22 cellular contexts compared by ENCODE assay signal in the genomic region with DNA sequence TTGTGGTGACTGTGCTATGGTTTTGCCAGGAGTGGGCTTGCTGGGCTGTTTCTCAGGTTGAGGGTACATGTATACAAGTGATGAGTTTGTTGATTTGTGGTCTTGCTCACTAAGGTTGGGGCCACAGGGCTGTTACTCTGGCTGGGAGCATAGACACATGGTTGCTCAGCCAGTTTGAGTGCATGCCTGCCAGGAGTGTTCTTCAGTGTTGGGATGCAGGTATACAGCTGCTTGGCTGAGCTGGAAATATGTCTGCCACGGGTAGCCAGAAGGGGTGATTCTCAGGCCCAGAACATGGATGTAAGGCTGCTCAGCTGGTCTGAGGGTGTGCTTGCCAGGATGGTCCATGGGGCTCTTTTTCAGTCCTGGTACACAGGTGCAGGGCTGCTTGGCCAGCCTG. TPM values are rescaled to one million over a fixed set of nuclear protein-coding genes. Genes with fewer than 3 reads are reported as not detected.
A peak's percentile ranks its signal among the peaks of the same experiment; 100 is the strongest.
DNase-seq lines count a peak whose midpoint lies in the region; ATAC-seq and TF ChIP-seq lines count a peak whose summit lies in the region.
"Had no signal": no experiment of that assay in that cellular context is flagged by ENCODE, and none has a peak within 500 bp of the region (broad histone marks: within the 10 kb centered on the region; RNA-seq: fewer than 3 reads in every experiment).

No MANE protein-coding gene starts in this region.

- H2AK5ac ChIP-seq in trophoblast cell (ENCODE audit: low read length): no peak overlapping the region

- H3K14ac ChIP-seq in trophoblast cell (ENCODE audit: low read length): no peak overlapping the region

- H2AFZ ChIP-seq in trophoblast cell (ENCODE audit: insufficient read depth, low read length, poor library complexity): no peak overlapping the region
- H2AFZ ChIP-seq: GM23338 had no signal

- no peaks in the 10 kb centered on the region for H3K79me2 ChIP-seq in trophoblast cell (ENCODE audit: control insufficient read depth, insufficient read depth, low read length, poor library complexity)

- H3K36me3 ChIP-seq in esophagus muscularis mucosa: no peaks in the 10 kb centered on the region
- H3K36me3 ChIP-seq in trophoblast cell (ENCODE audit: control insufficient read depth in 1 of 2, insufficient read depth in 2 of 2, low read length in 2 of 2): no peaks in the 10 kb centered on the region
- H3K36me3 ChIP-seq: BE2C; BLaER1 treated with 17β-estradiol and CSF1 and Interleukin-3, amounts not matched to agents 10 nM and 100 nM; HAP-1 had no signal

- H2BK12ac ChIP-seq in trophoblast cell (ENCODE audit: low read length): no peak overlapping the region

- H3K4me1 ChIP-seq in esophagus muscularis mucosa (peaks cover 10 to 13% (median 12%) of the 10 kb centered on the region in 4 donors), trophoblast cell (ENCODE audit: control insufficient read depth in 1 of 2, insufficient read depth in 2 of 2, low read length in 2 of 2) (peaks cover 2 to 7% of the 10 kb centered on the region in 2 experiments)
- H3K4me1 ChIP-seq: BE2C had no signal

- intact Hi-C loops in dendritic cell treated with granulocyte-macrophage colony-stimulating factor and Interleukin-4, amounts not matched to agents 40 ng/mL and 50 ng/mL, for 4 days (cut with micrococcal nuclease): no loop called here
- intact Hi-C loops in esophagus muscularis mucosa (cut with DNase I): no loop called here
- intact Hi-C loops in lower leg skin (cut with DNase I; ENCODE audit: low total_unique reads): no loop called here
- intact Hi-C loops in activated CD8-positive, alpha-beta T cell treated with anti-CD3 and anti-CD28 coated beads for 36 hours (cut with micrococcal nuclease): no loop called here

- CTCF ChIA-PET in activated CD8-positive, alpha-beta T cell treated with anti-CD3 and anti-CD28 coated beads for 36 hours (lab: Charles Lee): interaction anchor here (1.0 to 1.2 kb wide), 2 partner anchors 11 to 14 kb away, joined by 3 to 4 read pairs; no protein-coding TSS in a partner anchor

- no peak overlapping the region for H3K9ac ChIP-seq in trophoblast cell (ENCODE audit: low read length)
- H3K9ac ChIP-seq: BLaER1 treated with 17β-estradiol and CSF1 and Interleukin-3, amounts not matched to agents 10 nM and 100 nM had no signal

- no peak overlapping the region for H2BK120ac ChIP-seq in trophoblast cell (ENCODE audit: insufficient read depth, low read length, poor library complexity)

- peaks cover 31% of the 10 kb centered on the region for H3K9me3 Mint-ChIP-seq in dendritic cell treated with granulocyte-macrophage colony-stimulating factor and Interleukin-4, amounts not matched to agents 40 ng/mL and 50 ng/mL, for 4 days
- H3K9me3 Mint-ChIP-seq in activated CD8-positive, alpha-beta T cell treated with anti-CD3 and anti-CD28 coated beads for 36 hours: peaks cover 16% of the 10 kb centered on the region

- no peak overlapping the region for H3K4me2 ChIP-seq in trophoblast cell (ENCODE audit: low read length)
- H3K4me2 ChIP-seq: A549, GM23338 had no signal

- TF ChIP-seq POLR2A in esophagus muscularis mucosa (IDR thresholded peaks at IDR 0.05; ENCODE audit: low read depth): no peak
- TF ChIP-seq POLR2A in lower leg skin (IDR thresholded peaks at IDR 0.05): no peak

- peaks cover 1% of the 10 kb centered on the region for H3K79me1 ChIP-seq in trophoblast cell (ENCODE audit: low read length)

- H3K27me3 ChIP-seq in esophagus muscularis mucosa: no peaks in the 10 kb centered on the region
- H3K27me3 ChIP-seq in trophoblast cell (ENCODE audit: insufficient read depth, low read length): no peaks in the 10 kb centered on the region
- H3K27me3 ChIP-seq: BE2C had no signal

- no peak for TF ChIP-seq EP300 in esophagus muscularis mucosa (IDR thresholded peaks at IDR 0.05)

- peak; percentile 50 for DNase-seq in esophagus muscularis mucosa (ENCODE audit: extremely low spot score)
- DNase-seq in trophoblast cell: peak; percentile 66 to 76
- DNase-seq in lower leg skin (ENCODE audit: low spot score in 2 of 2): no peak
- no peak for DNase-seq in hippocampal formation (lab: John Stamatoyannopoulos, UW)
- no peak for DNase-seq in activated CD8-positive, alpha-beta T cell treated with anti-CD3 and anti-CD28 coated beads for 36 hours
- no peak for DNase-seq in NK-92 (lab: John Stamatoyannopoulos, UW; ENCODE audit: unreplicated experiment)
- DNase-seq: 8988T; ACHN; BE2C; CD4-positive, alpha-beta T cell; CD8-positive, alpha-beta memory T cell; DMS 273 treated with DMSO at 0.1 percent for 48 hours; DMS79; EL; HFFc6 had no signal

- H3K18ac ChIP-seq in trophoblast cell (ENCODE audit: low read length): no peak overlapping the region

- no peak overlapping the region for H2BK5ac ChIP-seq in trophoblast cell (ENCODE audit: low read depth, low read length, poor library complexity)

- no peak overlapping the region for H4K12ac ChIP-seq in trophoblast cell (ENCODE audit: low read depth, low read length)

- H3K4me3 Mint-ChIP-seq in dendritic cell treated with granulocyte-macrophage colony-stimulating factor and Interleukin-4, amounts not matched to agents 40 ng/mL and 50 ng/mL, for 4 days: no peak overlapping the region
- H3K4me3 Mint-ChIP-seq in activated CD8-positive, alpha-beta T cell treated with anti-CD3 and anti-CD28 coated beads for 36 hours: no peak overlapping the region
- H3K4me3 Mint-ChIP-seq: CD14-positive monocyte; CD4-positive, alpha-beta T cell; CD8-positive, alpha-beta memory T cell; GM23338; HFFc6 had no signal

- no peak overlapping the region for H3K23ac ChIP-seq in trophoblast cell (ENCODE audit: low read length)

- no peak for TF ChIP-seq CTCF in esophagus muscularis mucosa (IDR thresholded peaks at IDR 0.05)
- no peak for TF ChIP-seq CTCF in lower leg skin (IDR thresholded peaks at IDR 0.05)
- TF ChIP-seq CTCF in activated CD8-positive, alpha-beta T cell treated with anti-CD3 and anti-CD28 coated beads for 36 hours (IDR thresholded peaks at IDR 0.05): no peak

- H3K9me3 ChIP-seq in esophagus muscularis mucosa (peaks cover 0 to 14% (median 2%) of the 10 kb centered on the region in 4 donors), trophoblast cell (ENCODE audit: insufficient read depth, low read depth, low read length) (no peaks in the 10 kb centered on the region)
- H3K9me3 ChIP-seq: BE2C had no signal

- ATAC-seq in activated CD8-positive, alpha-beta T cell treated with anti-CD3 and anti-CD28 coated beads for 36 hours: no peak
- ATAC-seq: A549, GM12878, GM23338 had no signal

- peak overlapping the region; percentile 28 for H3K27ac Mint-ChIP-seq in dendritic cell treated with granulocyte-macrophage colony-stimulating factor and Interleukin-4, amounts not matched to agents 40 ng/mL and 50 ng/mL, for 4 days
- H3K27ac Mint-ChIP-seq in activated CD8-positive, alpha-beta T cell treated with anti-CD3 and anti-CD28 coated beads for 36 hours: no peak overlapping the region
- H3K27ac Mint-ChIP-seq: CD4-positive, alpha-beta T cell; GM23338; HFFc6 had no signal

- H4K91ac ChIP-seq in trophoblast cell (ENCODE audit: low read depth, low read length): no peak overlapping the region

- H4K8ac ChIP-seq in trophoblast cell (ENCODE audit: low read depth, low read length): no peak overlapping the region

- H3K27me3 Mint-ChIP-seq in dendritic cell treated with granulocyte-macrophage colony-stimulating factor and Interleukin-4, amounts not matched to agents 40 ng/mL and 50 ng/mL, for 4 days: peaks cover 5% of the 10 kb centered on the region
- no peaks in the 10 kb centered on the region for H3K27me3 Mint-ChIP-seq in activated CD8-positive, alpha-beta T cell treated with anti-CD3 and anti-CD28 coated beads for 36 hours
- H3K27me3 Mint-ChIP-seq: CD4-positive, alpha-beta T cell had no signal

- H3K4me3 ChIP-seq in esophagus muscularis mucosa (no peak overlapping the region), trophoblast cell (ENCODE audit: low read depth, low read length) (no peak overlapping the region), lower leg skin (ENCODE audit: low read depth, poor library complexity, severe bottlenecking) (no peak overlapping the region)
- H3K4me3 ChIP-seq: A549; BLaER1 treated with 17β-estradiol and CSF1 and Interleukin-3, amounts not matched to agents 10 nM and 100 nM; GM12878; GM23338; HAP-1 had no signal

- no peak overlapping the region for H3K27ac ChIP-seq in esophagus muscularis mucosa (replicated peaks in 1 of 4)
- no peak overlapping the region for H3K27ac ChIP-seq in trophoblast cell (ENCODE audit: low read depth, low read length)
- H3K27ac ChIP-seq: A549; BLaER1 treated with 17β-estradiol and CSF1 and Interleukin-3, amounts not matched to agents 10 nM and 100 nM had no signal

- H3K4ac ChIP-seq in trophoblast cell (ENCODE audit: low read depth, low read length): no peak overlapping the region

- WGBS in esophagus muscularis mucosa: 88% methylated on average over 1 of the region's 1 CpG
- WGBS in trophoblast cell (ENCODE audit: extremely low coverage, insufficient coverage, insufficient read length): no CpG with 5 or more reads among the region's 1 CpG
- WGBS in lower leg skin, 2 donors: 56 to 67% methylated on average over 1 of the region's 1 CpG

- H3K4me1 Mint-ChIP-seq in dendritic cell treated with granulocyte-macrophage colony-stimulating factor and Interleukin-4, amounts not matched to agents 40 ng/mL and 50 ng/mL, for 4 days (ENCODE audit: low read depth): peaks cover 39% of the 10 kb centered on the region
- peaks cover 14% of the 10 kb centered on the region for H3K4me1 Mint-ChIP-seq in activated CD8-positive, alpha-beta T cell treated with anti-CD3 and anti-CD28 coated beads for 36 hours (ENCODE audit: low read depth)

- POLR2A ChIA-PET in activated CD8-positive, alpha-beta T cell treated with anti-CD3 and anti-CD28 coated beads for 36 hours (lab: Charles Lee): no interaction called here

- peaks cover 7% of the 10 kb centered on the region for H3K36me3 Mint-ChIP-seq in dendritic cell treated with granulocyte-macrophage colony-stimulating factor and Interleukin-4, amounts not matched to agents 40 ng/mL and 50 ng/mL, for 4 days (ENCODE audit: low read depth)
- peaks cover 3% of the 10 kb centered on the region for H3K36me3 Mint-ChIP-seq in activated CD8-positive, alpha-beta T cell treated with anti-CD3 and anti-CD28 coated beads for 36 hours (ENCODE audit: low read depth)
- H3K36me3 Mint-ChIP-seq: CD14-positive monocyte had no signal

RNA-seq across cellular contexts. Expression of a gene that starts 5.5 kb away (rescaled TPM):
- total RNA-seq in esophagus muscularis mucosa (10 to 100 TPM; 14.5 to 25.9 (median 23.1) TPM), lower leg skin (10 to 100 TPM; 21.8 to 48.7 (median 22.9) TPM)
- 13.1 and 13.8 TPM in 2 replicates for polyA plus RNA-seq in trophoblast cell (2013)
- 1 to 10 TPM; 6.6 to 8.0 TPM for total RNA-seq in activated CD8-positive, alpha-beta T cell treated with anti-CD3 and anti-CD28 coated beads for 36 hours

RNA-seq across cellular contexts. Expression of a gene that starts 48.0 kb away (rescaled TPM):
- total RNA-seq in esophagus muscularis mucosa (10 to 100 TPM; 13.3 to 15.4 (median 14.0) TPM), lower leg skin (10 to 100 TPM; 23.1 to 44.4 (median 38.2) TPM)
- polyA plus RNA-seq in trophoblast cell (2013): 30.0 and 32.0 TPM in 2 replicates
- total RNA-seq in activated CD8-positive, alpha-beta T cell treated with anti-CD3 and anti-CD28 coated beads for 36 hours: 10 to 100 TPM; 13.3 to 15.2 TPM

Comparison
In these comparisons a context has a peak if more than half of its experiments do, and no peak if none do; other contexts are left out.
1. DNase-seq: peak in esophagus muscularis mucosa (single experiment) and trophoblast cell (2 of 2); none in lower leg skin (0 of 2), hippocampal formation (0 of 2), activated CD8-positive, alpha-beta T cell treated with anti-CD3 and anti-CD28 coated beads for 36 hours (single experiment) and NK-92 (single experiment).